ENCODE assay signal across 11 cellular contexts in genomic region chr6:41469156-41469950, GRCh38.
DNase-seq lines count a peak whose midpoint lies in the region; ATAC-seq and TF ChIP-seq lines count a peak whose summit lies in the region.
"Had no signal": no experiment of that assay in that cellular context is flagged by ENCODE, and none has a peak within 500 bp of the region (broad histone marks: within the 10 kb centered on the region; RNA-seq: fewer than 3 reads in every experiment).

No MANE protein-coding gene starts in this region.

- no peak overlapping the region for H3K23ac ChIP-seq in mesenchymal stem cell (ENCODE audit: low read length in 2 of 2)

- H3K4me2 ChIP-seq in mesenchymal stem cell (ENCODE audit: low read length, poor library complexity, severe bottlenecking), result peak overlapping the region; percentile 71

- H3K27ac ChIP-seq in mesenchymal stem cell (ENCODE audit: low read length, poor library complexity, severe bottlenecking) (no peak overlapping the region), suprapubic skin (no peak overlapping the region)
- H3K27ac ChIP-seq: BLaER1 treated with 17β-estradiol and CSF1 and Interleukin-3, amounts not matched to agents 10 nM and 100 nM had no signal

- no peak overlapping the region for H3K27ac Mint-ChIP-seq in activated naive CD4-positive, alpha-beta T cell treated with anti-CD3 and anti-CD28 coated beads, Interleukin-2, amount 10 ng/mL, durations not matched to agents 7 days and 5 days
- H3K27ac Mint-ChIP-seq in activated T-helper 2 cell treated with anti-CD3 and anti-CD28 coated beads, Interferon-gamma antibody, Interleukin-2, Interleukin-4, amounts not matched to agents 10 μg/mL and 5 μg/mL and 100 μg/mL, durations not matched to agents 14 hours and 24 hours and 36 hours, result no peak overlapping the region

- H2AK5ac ChIP-seq in mesenchymal stem cell (ENCODE audit: low read length, severe bottlenecking), result no peak overlapping the region

- no peaks in the 10 kb centered on the region for H3K9me3 ChIP-seq in mesenchymal stem cell (ENCODE audit: control insufficient read depth, low read length)
- no peaks in the 10 kb centered on the region for H3K9me3 ChIP-seq in suprapubic skin
- H3K9me3 ChIP-seq: BLaER1 treated with 17β-estradiol and CSF1 and Interleukin-3, amounts not matched to agents 10 nM and 100 nM had no signal

- peaks cover 94% of the 10 kb centered on the region for H3K27me3 Mint-ChIP-seq in activated naive CD4-positive, alpha-beta T cell treated with anti-CD3 and anti-CD28 coated beads, Interleukin-2, amount 10 ng/mL, durations not matched to agents 7 days and 5 days
- H3K27me3 Mint-ChIP-seq in activated T-helper 2 cell treated with anti-CD3 and anti-CD28 coated beads, Interferon-gamma antibody, Interleukin-2, Interleukin-4, amounts not matched to agents 10 μg/mL and 5 μg/mL and 100 μg/mL, durations not matched to agents 14 hours and 24 hours and 36 hours (ENCODE audit: low read depth), result peaks cover 71% of the 10 kb centered on the region

- no peak overlapping the region for H4K91ac ChIP-seq in mesenchymal stem cell (ENCODE audit: low read length)

- peak overlapping the region in 1 of 2 experiments; percentile 38 for H2BK12ac ChIP-seq in mesenchymal stem cell (ENCODE audit: low read length in 2 of 2)

- no peak overlapping the region for H2BK5ac ChIP-seq in mesenchymal stem cell (ENCODE audit: low read depth, low read length, poor library complexity, severe bottlenecking)

- intact Hi-C loops in activated T-helper 2 cell treated with anti-CD3 and anti-CD28 coated beads, Interferon-gamma antibody, Interleukin-2, Interleukin-4, amounts not matched to agents 10 μg/mL and 5 μg/mL and 100 μg/mL, durations not matched to agents 14 hours and 24 hours and 36 hours (cut with micrococcal nuclease), result no loop called here
- intact Hi-C loops in lower leg skin (cut with DNase I; ENCODE audit: low total_unique reads), result no loop called here

- no peak overlapping the region for H3K4me3 ChIP-seq in mesenchymal stem cell (ENCODE audit: insufficient read depth in 1 of 2, low read depth in 1 of 2, low read length in 2 of 2)
- H3K4me3 ChIP-seq in suprapubic skin, result peak overlapping the region; percentile 37
- H3K4me3 ChIP-seq in lower leg skin (ENCODE audit: low read depth, poor library complexity, severe bottlenecking), result no peak overlapping the region
- H3K4me3 ChIP-seq: BLaER1 treated with 17β-estradiol and CSF1 and Interleukin-3, amounts not matched to agents 10 nM and 100 nM had no signal

- CTCF ChIA-PET in activated naive CD4-positive, alpha-beta T cell treated with anti-CD3 and anti-CD28 coated beads, Interleukin-2, amount 10 ng/mL, durations not matched to agents 7 days and 5 days (lab: Charles Lee), result no interaction called here

- peaks cover 8 to 85% of the 10 kb centered on the region in 2 experiments for H3K27me3 ChIP-seq in mesenchymal stem cell (ENCODE audit: control insufficient read depth in 1 of 2, insufficient read depth in 1 of 2, low read length in 2 of 2)
- H3K27me3 ChIP-seq in suprapubic skin, result peaks cover 41% of the 10 kb centered on the region

- no peak overlapping the region for H2AFZ ChIP-seq in mesenchymal stem cell (ENCODE audit: low read depth, low read length)

- peak overlapping the region; percentile 56 for H3K4me3 Mint-ChIP-seq in activated naive CD4-positive, alpha-beta T cell treated with anti-CD3 and anti-CD28 coated beads, Interleukin-2, amount 10 ng/mL, durations not matched to agents 7 days and 5 days
- H3K4me3 Mint-ChIP-seq in activated T-helper 2 cell treated with anti-CD3 and anti-CD28 coated beads, Interferon-gamma antibody, Interleukin-2, Interleukin-4, amounts not matched to agents 10 μg/mL and 5 μg/mL and 100 μg/mL, durations not matched to agents 14 hours and 24 hours and 36 hours (ENCODE audit: low read depth), result peak overlapping the region; percentile 11

- no peak overlapping the region for H3K9ac ChIP-seq in mesenchymal stem cell (ENCODE audit: low read length)
- H3K9ac ChIP-seq: BLaER1 treated with 17β-estradiol and CSF1 and Interleukin-3, amounts not matched to agents 10 nM and 100 nM had no signal

- no peak for DNase-seq in activated naive CD4-positive, alpha-beta T cell treated with anti-CD3 and anti-CD28 coated beads, Interleukin-2, amount 10 ng/mL, durations not matched to agents 7 days and 5 days
- no peak for DNase-seq in activated naive CD4-positive, alpha-beta T cell treated with anti-CD3 and anti-CD28 coated beads, Interleukin-2, amount 50 U/mL, for 16 hours
- DNase-seq in activated T-helper 2 cell treated with anti-CD3 and anti-CD28 coated beads, Interferon-gamma antibody, Interleukin-2, Interleukin-4, amounts not matched to agents 10 μg/mL and 5 μg/mL and 100 μg/mL, durations not matched to agents 14 hours and 24 hours and 36 hours (ENCODE audit: low spot score), result no peak
- DNase-seq in mesenchymal stem cell (no peak), suprapubic skin (ENCODE audit: low spot score in 2 of 2) (no peak), iPS-NIHi11 (ENCODE audit: low spot score) (no peak), lower leg skin (ENCODE audit: low spot score in 2 of 2) (no peak)
- DNase-seq: SW 1271 had no signal

- H3K14ac ChIP-seq in mesenchymal stem cell (ENCODE audit: low read length in 2 of 2), result no peak overlapping the region

- H2BK15ac ChIP-seq in mesenchymal stem cell (ENCODE audit: low read depth, poor library complexity, severe bottlenecking), result peak overlapping the region; percentile 86

- H3K18ac ChIP-seq in mesenchymal stem cell (ENCODE audit: low read depth in 1 of 2, low read length in 2 of 2), result peak overlapping the region; percentile 73 to 84

- H3K79me1 ChIP-seq in mesenchymal stem cell (replicated peaks; ENCODE audit: low read length, poor library complexity, severe bottlenecking), result no peaks in the 10 kb centered on the region

- H3K36me3 Mint-ChIP-seq in activated naive CD4-positive, alpha-beta T cell treated with anti-CD3 and anti-CD28 coated beads, Interleukin-2, amount 10 ng/mL, durations not matched to agents 7 days and 5 days, result no peaks in the 10 kb centered on the region
- H3K36me3 Mint-ChIP-seq in activated T-helper 2 cell treated with anti-CD3 and anti-CD28 coated beads, Interferon-gamma antibody, Interleukin-2, Interleukin-4, amounts not matched to agents 10 μg/mL and 5 μg/mL and 100 μg/mL, durations not matched to agents 14 hours and 24 hours and 36 hours (ENCODE audit: low read depth), result no peaks in the 10 kb centered on the region

- H3K9me3 Mint-ChIP-seq in activated naive CD4-positive, alpha-beta T cell treated with anti-CD3 and anti-CD28 coated beads, Interleukin-2, amount 10 ng/mL, durations not matched to agents 7 days and 5 days, result no peaks in the 10 kb centered on the region
- H3K9me3 Mint-ChIP-seq in activated T-helper 2 cell treated with anti-CD3 and anti-CD28 coated beads, Interferon-gamma antibody, Interleukin-2, Interleukin-4, amounts not matched to agents 10 μg/mL and 5 μg/mL and 100 μg/mL, durations not matched to agents 14 hours and 24 hours and 36 hours, result no peaks in the 10 kb centered on the region

- H4K8ac ChIP-seq in mesenchymal stem cell (ENCODE audit: low read length), result no peak overlapping the region

- H2BK120ac ChIP-seq in mesenchymal stem cell (ENCODE audit: low read depth, low read length), result no peak overlapping the region

- H3K36me3 ChIP-seq in mesenchymal stem cell (ENCODE audit: control insufficient read depth in 1 of 2, insufficient read depth in 2 of 2, low read depth in 1 of 2, low read length in 2 of 2) (no peaks in the 10 kb centered on the region), suprapubic skin (no peaks in the 10 kb centered on the region)
- H3K36me3 ChIP-seq: BLaER1 treated with 17β-estradiol and CSF1 and Interleukin-3, amounts not matched to agents 10 nM and 100 nM had no signal

- WGBS in mesenchymal stem cell, result 30% methylated on average over 11 of the region's 16 CpGs
- 62% methylated on average over 16 of the region's 16 CpGs for WGBS in suprapubic skin
- whole genome bisulfite sequencing in lower leg skin, 2 donors, result 55 to 60% methylated on average over 16 of the region's 16 CpGs

- TF ChIP-seq CTCF in suprapubic skin (IDR thresholded peaks at IDR 0.05) (no peak), lower leg skin (IDR thresholded peaks at IDR 0.05) (no peak)

- no peak overlapping the region for H3K4ac ChIP-seq in mesenchymal stem cell (ENCODE audit: low read depth in 1 of 2, low read length in 2 of 2)

- ATAC-seq in HG03378 (IDR thresholded peaks at IDR 0.05; ENCODE audit: unreplicated experiment), result no peak
- ATAC-seq: GM12878 had no signal

- peaks cover 13% of the 10 kb centered on the region for H3K4me1 ChIP-seq in mesenchymal stem cell (ENCODE audit: control insufficient read depth, insufficient read depth, low read depth, low read length)
- peaks cover 15% of the 10 kb centered on the region for H3K4me1 ChIP-seq in suprapubic skin

- TF ChIP-seq POLR2A in suprapubic skin (IDR thresholded peaks at IDR 0.05), result no peak
- no peak for TF ChIP-seq POLR2A in lower leg skin (IDR thresholded peaks at IDR 0.05)

- H3K4me1 Mint-ChIP-seq in activated naive CD4-positive, alpha-beta T cell treated with anti-CD3 and anti-CD28 coated beads, Interleukin-2, amount 10 ng/mL, durations not matched to agents 7 days and 5 days, result peaks cover 6% of the 10 kb centered on the region
- H3K4me1 Mint-ChIP-seq in activated T-helper 2 cell treated with anti-CD3 and anti-CD28 coated beads, Interferon-gamma antibody, Interleukin-2, Interleukin-4, amounts not matched to agents 10 μg/mL and 5 μg/mL and 100 μg/mL, durations not matched to agents 14 hours and 24 hours and 36 hours (ENCODE audit: low read depth), result peaks cover 3% of the 10 kb centered on the region

- no peak for TF ChIP-seq EP300 in suprapubic skin (IDR thresholded peaks at IDR 0.05)
